ENCODE assay signal across 11 cellular contexts in the genomic region with DNA sequence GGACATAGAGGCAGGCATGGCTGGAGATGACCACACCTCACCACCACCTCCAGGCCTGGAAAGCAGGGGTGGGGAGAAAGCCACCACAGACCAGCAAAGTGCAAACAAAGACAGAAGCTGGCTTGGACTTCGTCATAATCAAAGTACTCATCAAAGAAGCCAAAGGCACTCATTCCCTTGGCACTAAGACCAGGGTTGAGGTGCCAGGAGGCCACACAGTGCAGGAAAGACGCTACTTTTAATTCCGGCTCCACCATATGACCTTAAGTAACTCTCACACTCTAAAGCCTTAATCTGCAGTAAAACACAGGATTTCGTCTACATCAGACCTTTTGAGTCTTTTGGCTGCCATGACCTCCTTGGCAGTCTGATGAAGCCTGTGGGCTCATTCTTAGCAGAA.
DNase-seq lines count a peak whose midpoint lies in the region; ATAC-seq and FAIRE-seq lines count a peak whose summit lies in the region.
"Had no signal": no experiment of that assay in that cellular context is flagged by ENCODE, and none has a peak within 500 bp of the region (broad histone marks: within the 10 kb centered on the region; RNA-seq: fewer than 3 reads in every experiment).

No MANE protein-coding gene starts in this region.

- H3K4me2 ChIP-seq in BLaER1 treated with 17β-estradiol and CSF1 and Interleukin-3, amounts not matched to agents 10 nM and 100 nM: peak overlapping the region in 10 of 11 experiments; percentile 30 to 95 (median 85); a peak in 18 of 22 replicates

- H3K27me3 ChIP-seq in BLaER1 treated with 17β-estradiol and CSF1 and Interleukin-3, amounts not matched to agents 10 nM and 100 nM: no peaks in the 10 kb centered on the region

- peak overlapping the region; percentile 99 for H3K27ac Mint-ChIP-seq in activated T-helper 17 cell treated with anti-CD3 and anti-CD28 coated beads, Interleukin-2, amount 50 U/mL, for 72 hours
- H3K27ac Mint-ChIP-seq in memory B cell: peak overlapping the region; percentile 96

- peaks cover 0 to 6% (median 4%) of the 10 kb centered on the region in 11 experiments; a peak in 3 of 22 replicates for H3K9me3 ChIP-seq in BLaER1 treated with 17β-estradiol and CSF1 and Interleukin-3, amounts not matched to agents 10 nM and 100 nM (replicated peaks in 1 of 11)

- peaks cover 51% of the 10 kb centered on the region for H3K4me1 Mint-ChIP-seq in activated T-helper 17 cell treated with anti-CD3 and anti-CD28 coated beads, Interleukin-2, amount 50 U/mL, for 72 hours
- peaks cover 36% of the 10 kb centered on the region for H3K4me1 Mint-ChIP-seq in memory B cell

- peak overlapping the region; percentile 89 for H3K4me3 Mint-ChIP-seq in activated T-helper 17 cell treated with anti-CD3 and anti-CD28 coated beads, Interleukin-2, amount 50 U/mL, for 72 hours
- peak overlapping the region; percentile 27 for H3K4me3 Mint-ChIP-seq in memory B cell

- no peak overlapping the region for H3K9ac ChIP-seq in BLaER1 treated with 17β-estradiol and CSF1 and Interleukin-3, amounts not matched to agents 10 nM and 100 nM

- peaks cover 0 to 34% (median 15%) of the 10 kb centered on the region in 11 experiments; a peak in 12 of 22 replicates for H3K36me3 ChIP-seq in BLaER1 treated with 17β-estradiol and CSF1 and Interleukin-3, amounts not matched to agents 10 nM and 100 nM

- no peaks in the 10 kb centered on the region for H3K27me3 Mint-ChIP-seq in activated T-helper 17 cell treated with anti-CD3 and anti-CD28 coated beads, Interleukin-2, amount 50 U/mL, for 72 hours
- H3K27me3 Mint-ChIP-seq in memory B cell: no peaks in the 10 kb centered on the region

- H4K20me1 ChIP-seq in BLaER1 treated with 17β-estradiol and CSF1 and Interleukin-3, amounts not matched to agents 10 nM and 100 nM: peaks cover 0 to 21% (median 0%) of the 10 kb centered on the region in 11 experiments; a peak in 4 of 22 replicates

- FAIRE-seq in frontal cortex (lab: Jason Lieb, UNC): no peak
- FAIRE-seq: TTC549 had no signal

- ATAC-seq in GM19035 (IDR thresholded peaks at IDR 0.05; ENCODE audit: unreplicated experiment) (peak; percentile 2), memory B cell (ENCODE audit: low read depth) (no peak), HG03196 (IDR thresholded peaks at IDR 0.05; ENCODE audit: unreplicated experiment) (no peak)
- ATAC-seq in activated T-helper 17 cell treated with anti-CD3 and anti-CD28 coated beads, Interleukin-2, amount 50 U/mL, for 72 hours (replicated peaks): peak; percentile 31

- no peak overlapping the region for H3K4me3 ChIP-seq in BLaER1 treated with 17β-estradiol and CSF1 and Interleukin-3, amounts not matched to agents 10 nM and 100 nM

- H3K27ac ChIP-seq in BLaER1 treated with 17β-estradiol and CSF1 and Interleukin-3, amounts not matched to agents 10 nM and 100 nM: peak overlapping the region in 4 of 11 experiments; percentile 6 to 55 (median 28); a peak in 3 of 22 replicates

- peaks cover 75% of the 10 kb centered on the region for H3K36me3 Mint-ChIP-seq in activated T-helper 17 cell treated with anti-CD3 and anti-CD28 coated beads, Interleukin-2, amount 50 U/mL, for 72 hours (ENCODE audit: low read depth)
- H3K36me3 Mint-ChIP-seq in memory B cell: peaks cover 8% of the 10 kb centered on the region

- H3K4me1 ChIP-seq in BLaER1 treated with 17β-estradiol and CSF1 and Interleukin-3, amounts not matched to agents 10 nM and 100 nM: peaks cover 28 to 49% (median 44%) of the 10 kb centered on the region in 10 experiments

- no peaks in the 10 kb centered on the region for H3K9me3 Mint-ChIP-seq in activated T-helper 17 cell treated with anti-CD3 and anti-CD28 coated beads, Interleukin-2, amount 50 U/mL, for 72 hours
- H3K9me3 Mint-ChIP-seq in memory B cell: no peaks in the 10 kb centered on the region

- DNase-seq in memory B cell (ENCODE audit: low spot score in 2 of 2): no peak
- no peak for DNase-seq in A172 (ENCODE audit: low spot score)
- no peak for DNase-seq in GM03348 (ENCODE audit: low spot score)
- DNase-seq in frontal cortex (ENCODE audit: low spot score in 2 of 2): no peak
- DNase-seq: hippocampal formation, NCI-H1417 had no signal

Comparison
In these comparisons a context has a peak if more than half of its experiments do, and no peak if none do; other contexts are left out.
1. ATAC-seq: peak in GM19035 (single experiment) and activated T-helper 17 cell treated with anti-CD3 and anti-CD28 coated beads, Interleukin-2, amount 50 U/mL, for 72 hours (single experiment); none in memory B cell (single experiment) and HG03196 (single experiment).